Comparison of ENCODE assay signal across 10 cellular contexts in the genomic region with DNA sequence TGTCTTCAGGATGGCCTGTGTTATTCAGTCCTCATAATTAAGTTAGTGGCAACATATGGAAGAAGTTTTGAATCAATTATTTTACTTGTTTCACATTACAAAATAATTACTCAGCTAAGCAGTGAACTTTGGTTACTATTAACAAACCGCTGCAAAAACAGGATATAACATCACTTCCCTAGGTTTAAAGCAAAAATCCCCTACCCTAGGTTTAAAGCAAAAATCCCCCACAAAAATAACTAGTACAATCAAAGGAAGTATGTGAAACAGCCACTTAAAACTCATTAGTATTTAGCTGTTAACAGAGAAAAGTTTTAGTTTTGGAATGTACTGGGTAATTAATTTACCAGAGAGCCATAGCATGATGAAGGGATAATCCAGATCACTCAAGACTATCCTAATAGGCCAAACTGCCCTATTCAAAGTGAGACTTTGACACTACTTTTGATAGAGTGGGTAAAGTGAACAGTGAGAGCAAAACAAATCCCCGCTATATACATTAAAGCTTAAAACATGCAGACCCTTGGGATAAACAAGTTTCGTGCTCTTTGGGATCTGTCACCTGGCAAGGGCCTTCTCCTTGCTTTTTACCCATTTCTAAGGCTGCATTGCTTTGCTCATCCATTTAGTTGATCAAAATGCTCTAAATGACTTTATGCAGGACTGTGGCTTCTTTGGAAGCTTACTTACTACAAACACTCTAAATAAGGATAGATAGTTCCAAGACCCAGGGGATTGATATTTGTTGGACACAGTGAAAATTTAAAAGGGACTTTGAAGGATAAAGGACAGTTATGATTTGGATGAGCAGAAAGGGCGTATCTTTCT. TPM values are rescaled to one million over a fixed set of nuclear protein-coding genes. Genes with fewer than 3 reads are reported as not detected.
DNase-seq lines count a peak whose midpoint lies in the region; ATAC-seq and TF ChIP-seq lines count a peak whose summit lies in the region.
"Had no signal": no experiment of that assay in that cellular context is flagged by ENCODE, and none has a peak within 500 bp of the region (broad histone marks: within the 10 kb centered on the region; RNA-seq: fewer than 3 reads in every experiment).

No MANE protein-coding gene starts in this region.

- CTCF ChIA-PET in naive thymus-derived CD4-positive, alpha-beta T cell (lab: Charles Lee) = interaction anchor here (1.0 to 2.6 kb wide), 6 partner anchors 12 to 47 kb away, joined by 3 to 13 read pairs (median 4); a partner anchor contains a TSS

- TF ChIP-seq CTCF in GM10266 (IDR thresholded peaks at IDR 0.05; ENCODE audit: control insufficient read depth, insufficient read depth, low read depth, missing control alignments) = no peak

- ATAC-seq in GM18520 (IDR thresholded peaks at IDR 0.05; ENCODE audit: unreplicated experiment) (peak; percentile 70), GM21825 (IDR thresholded peaks at IDR 0.05; ENCODE audit: unreplicated experiment) (peak; percentile 89)
- ATAC-seq in naive thymus-derived CD4-positive, alpha-beta T cell = peak; percentile 97

- H3K27ac Mint-ChIP-seq in naive thymus-derived CD4-positive, alpha-beta T cell = peak overlapping the region; percentile 94 to 99 (median 96)

- H3K27me3 ChIP-seq in naive thymus-derived CD4-positive, alpha-beta T cell (ENCODE audit: control insufficient read depth in 2 of 2, insufficient read depth in 2 of 2, low read length in 2 of 2) = no peaks in the 10 kb centered on the region

- DNase-seq in SK-N-MC (ENCODE audit: low read depth, low spot score) (no peak), GM10266 (ENCODE audit: extremely low spot score) (no peak), NCI-H2196 (lab: John Stamatoyannopoulos, UW; ENCODE audit: unreplicated experiment) (no peak), RKO (ENCODE audit: low spot score) (no peak), amygdala (lab: John Stamatoyannopoulos, UW) (no peak)
- peak in 8 of 9 donors; percentile 5 to 79 (median 67) for DNase-seq in naive thymus-derived CD4-positive, alpha-beta T cell
- DNase-seq: NCI-H2171 treated with DMSO at 0.1 percent for 48 hours, T-helper 9 cell had no signal

- POLR2A ChIA-PET in naive thymus-derived CD4-positive, alpha-beta T cell (lab: Charles Lee) = interaction anchor here (0.7 to 10.0 kb wide), 23 partner anchors 11 to 1702 kb away, joined by 3 to 98 read pairs (median 5); a partner anchor contains a TSS

- H3K4me3 Mint-ChIP-seq in naive thymus-derived CD4-positive, alpha-beta T cell = peak overlapping the region; percentile 50 to 81 (median 70)

- H3K4me1 ChIP-seq in naive thymus-derived CD4-positive, alpha-beta T cell (ENCODE audit: control insufficient read depth in 2 of 2, insufficient read depth in 2 of 2, low read length in 2 of 2) = peaks cover 27 to 50% of the 10 kb centered on the region in 2 donors

- no peaks in the 10 kb centered on the region for H3K36me3 ChIP-seq in SK-N-MC (ENCODE audit: insufficient read depth, low read length)
- H3K36me3 ChIP-seq in naive thymus-derived CD4-positive, alpha-beta T cell (ENCODE audit: control insufficient read depth in 2 of 3, insufficient read depth in 3 of 3, low read length in 3 of 3) = no peaks in the 10 kb centered on the region

- H3K4me1 Mint-ChIP-seq in naive thymus-derived CD4-positive, alpha-beta T cell = peaks cover 13 to 76% (median 64%) of the 10 kb centered on the region in 7 donors

- peaks cover 0 to 24% (median 2%) of the 10 kb centered on the region in 5 donors for H3K36me3 Mint-ChIP-seq in naive thymus-derived CD4-positive, alpha-beta T cell

- intact Hi-C loops in naive thymus-derived CD4-positive, alpha-beta T cell (cut with micrococcal nuclease) = loop anchor here (1.0 to 10.0 kb wide), 11 partner anchors 8 to 776 kb away; a partner anchor contains a TSS

- no peak overlapping the region for H3K4me3 ChIP-seq in SK-N-MC
- H3K4me3 ChIP-seq in naive thymus-derived CD4-positive, alpha-beta T cell (ENCODE audit: low read length) = peak overlapping the region; percentile 10

- no peaks in the 10 kb centered on the region for H3K9me3 ChIP-seq in SK-N-MC (ENCODE audit: low read depth, low read length)
- H3K9me3 ChIP-seq in naive thymus-derived CD4-positive, alpha-beta T cell (ENCODE audit: control insufficient read depth in 2 of 3, low read length in 3 of 3) = no peaks in the 10 kb centered on the region

- peaks cover 0 to 12% (median 0%) of the 10 kb centered on the region in 11 donors for H3K9me3 Mint-ChIP-seq in naive thymus-derived CD4-positive, alpha-beta T cell

- H3K27ac ChIP-seq in SK-N-MC = peak overlapping the region; percentile 1
- peak overlapping the region; percentile 87 for H3K27ac ChIP-seq in naive thymus-derived CD4-positive, alpha-beta T cell (ENCODE audit: low read depth, low read length)

- H3K9ac ChIP-seq in SK-N-MC (ENCODE audit: insufficient read length) = no peak overlapping the region

- H3K27me3 Mint-ChIP-seq in naive thymus-derived CD4-positive, alpha-beta T cell = no peaks in the 10 kb centered on the region

RNA-seq across cellular contexts. Expression of a gene that starts 36.4 kb away (rescaled TPM):
- total RNA-seq in naive thymus-derived CD4-positive, alpha-beta T cell = 10 to 100 TPM; 34.5 to 77.7 (median 39.9) TPM
- polyA plus RNA-seq in naive thymus-derived CD4-positive, alpha-beta T cell = 1 to 10 TPM; 6.6 to 8.5 TPM

Comparison
In these comparisons a context has a peak if more than half of its experiments do, and no peak if none do; other contexts are left out.
1. DNase-seq: peak in naive thymus-derived CD4-positive, alpha-beta T cell (8 of 9); none in SK-N-MC (single experiment), GM10266 (single experiment), NCI-H2196 (single experiment), RKO (single experiment) and amygdala (0 of 56).
2. Peak in every context shown above with its lines, with median percentiles within 50 percentile points of each other: ATAC-seq.